ENCODE assay signal across 17 cellular contexts in the genomic region with DNA sequence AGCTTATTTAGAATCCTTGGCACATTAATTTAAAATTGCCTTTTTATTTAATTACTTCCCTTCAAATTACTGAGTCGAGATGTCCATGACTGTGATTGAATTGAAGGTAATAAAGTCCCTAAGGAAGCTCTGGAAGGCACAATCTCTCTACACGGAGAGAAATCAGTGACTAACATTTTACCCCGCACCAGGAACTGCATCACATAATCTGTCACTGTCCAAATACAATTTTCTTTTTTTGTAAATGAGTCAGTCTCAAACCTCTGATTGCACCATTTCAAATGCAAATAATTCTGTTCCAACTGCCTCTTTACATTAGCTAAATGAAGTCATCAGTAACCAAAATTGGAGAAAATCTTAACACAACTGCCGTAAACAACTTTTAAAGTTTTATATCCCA.
DNase-seq lines count a peak whose midpoint lies in the region; FAIRE-seq and TF ChIP-seq lines count a peak whose summit lies in the region.
"Had no signal": no experiment of that assay in that cellular context is flagged by ENCODE, and none has a peak within 500 bp of the region (broad histone marks: within the 10 kb centered on the region; RNA-seq: fewer than 3 reads in every experiment).

No MANE protein-coding gene starts in this region.

- H3K4me1 ChIP-seq in breast epithelium (no peaks in the 10 kb centered on the region), fibroblast of lung (ENCODE audit: control insufficient read depth, extremely low read depth, insufficient read depth, low read length) (no peaks in the 10 kb centered on the region)

- no peaks in the 10 kb centered on the region for H3K4me1 Mint-ChIP-seq in MCF 10A (ENCODE audit: insufficient read depth, unreplicated experiment)
- H3K4me1 Mint-ChIP-seq in chondrocyte (ENCODE audit: low read depth) = no peaks in the 10 kb centered on the region

- H3K9me3 ChIP-seq in breast epithelium (no peaks in the 10 kb centered on the region), fibroblast of lung (ENCODE audit: control insufficient read depth, insufficient read depth, low read depth, low read length) (no peaks in the 10 kb centered on the region)

- intact Hi-C loops in MCF 10A (cut with micrococcal nuclease) (no loop called here), breast epithelium (cut with DNase I; ENCODE audit: low total_unique reads) (no loop called here)

- H3K36me3 ChIP-seq in breast epithelium (no peaks in the 10 kb centered on the region), fibroblast of lung (ENCODE audit: control insufficient read depth, insufficient read depth, low read length) (no peaks in the 10 kb centered on the region)

- H4K20me1 ChIP-seq in fibroblast of lung (ENCODE audit: control insufficient read depth, extremely low read depth, insufficient read depth, low read length) = no peaks in the 10 kb centered on the region

- H3K27ac Mint-ChIP-seq in MCF 10A (ENCODE audit: low read depth, unreplicated experiment) = no peak overlapping the region
- no peak overlapping the region for H3K27ac Mint-ChIP-seq in chondrocyte (ENCODE audit: unreplicated experiment)

- no peak overlapping the region for H2AFZ ChIP-seq in fibroblast of lung (ENCODE audit: low read length)

- TF ChIP-seq CTCF in MCF 10A (IDR thresholded peaks at IDR 0.05; ENCODE audit: unreplicated experiment) (no peak), breast epithelium (IDR thresholded peaks at IDR 0.05) (no peak), fibroblast of lung (conservative IDR thresholded peaks at IDR 0.05 in 1 of 2, IDR thresholded peaks at IDR 0.05 in 1 of 2; ENCODE audit: low read depth in 1 of 2, low read length in 2 of 2) (no peak), chondrocyte (IDR thresholded peaks at IDR 0.05) (no peak)

- BruUV-seq in MCF 10A (replicated peaks; lab: Mats Ljungman, UMichigan) = no TSS peak

- TF ChIP-seq POLR2A in breast epithelium (IDR thresholded peaks at IDR 0.05) = no peak
- no peak for TF ChIP-seq POLR2A in GM12891 (IDR thresholded peaks at IDR 0.05; ENCODE audit: low read depth, low read length)

- POLR2A ChIA-PET in MCF 10A (lab: Yijun Ruan, JAX) = no interaction called here

- H3K27me3 Mint-ChIP-seq in MCF 10A (ENCODE audit: insufficient read depth, unreplicated experiment) = peaks cover 70% of the 10 kb centered on the region
- peaks cover 2% of the 10 kb centered on the region for H3K27me3 Mint-ChIP-seq in chondrocyte (ENCODE audit: low read depth)

- no peak overlapping the region for H3K4me2 ChIP-seq in fibroblast of lung (ENCODE audit: extremely low read depth, insufficient read depth, low read length)

- H3K27me3 ChIP-seq in breast epithelium = no peaks in the 10 kb centered on the region
- no peaks in the 10 kb centered on the region for H3K27me3 ChIP-seq in fibroblast of lung (ENCODE audit: control insufficient read depth, insufficient read depth, low read length)

- H3K9ac ChIP-seq in fibroblast of lung (ENCODE audit: insufficient read depth, low read length) = no peak overlapping the region

- H3K9me3 Mint-ChIP-seq in MCF 10A (ENCODE audit: unreplicated experiment) (no peaks in the 10 kb centered on the region), chondrocyte (ENCODE audit: low read depth) (no peaks in the 10 kb centered on the region)

- H3K4me3 ChIP-seq in breast epithelium = no peak overlapping the region
- H3K4me3 ChIP-seq in fibroblast of lung (replicated peaks in 1 of 4; ENCODE audit: control extremely low read depth in 1 of 4, insufficient read depth in 1 of 4, low read depth in 3 of 4, low read length in 4 of 4) = no peak overlapping the region
- H3K4me3 ChIP-seq: GM12878 had no signal

- H3K79me2 ChIP-seq in fibroblast of lung (ENCODE audit: control insufficient read depth, insufficient read depth, low read length) = no peaks in the 10 kb centered on the region

- H3K4me3 Mint-ChIP-seq in MCF 10A (ENCODE audit: unreplicated experiment) (no peak overlapping the region), chondrocyte (ENCODE audit: unreplicated experiment) (no peak overlapping the region)

- no peak overlapping the region for H3K27ac ChIP-seq in breast epithelium
- H3K27ac ChIP-seq in fibroblast of lung (ENCODE audit: insufficient read depth, low read length) = no peak overlapping the region
- H3K27ac ChIP-seq: C4-2B had no signal

- H3K36me3 Mint-ChIP-seq in MCF 10A (ENCODE audit: insufficient read depth, unreplicated experiment) (no peaks in the 10 kb centered on the region), chondrocyte (ENCODE audit: low read depth) (no peaks in the 10 kb centered on the region)

- DNase-seq in MCF 10A (ENCODE audit: unreplicated experiment) (peak; percentile 3), breast epithelium (ENCODE audit: low spot score in 2 of 2) (no peak), RKO (ENCODE audit: low spot score) (peak; percentile 18), fibroblast of lung (ENCODE audit: low read depth in 2 of 2) (peak; percentile 55 to 60), GM12891 (ENCODE audit: insufficient read length, low spot score) (no peak), chondrocyte (ENCODE audit: low spot score) (no peak), NCI-H2081 treated with DMSO at 0.1 percent for 48 hours (lab: John Stamatoyannopoulos, UW) (no peak), GM19239 (ENCODE audit: insufficient read length, low spot score) (no peak)
- DNase-seq: NCI-H226, NCI-H526 treated with DMSO at 0.1 percent for 48 hours, SHP77 treated with DMSO at 0.1 percent for 48 hours had no signal

- CTCF ChIA-PET in MCF 10A (lab: Yijun Ruan, JAX) = no interaction called here

- FAIRE-seq in GM12891 (lab: Jason Lieb, UNC) (no peak), GM19239 (lab: Jason Lieb, UNC) (no peak)
- FAIRE-seq: A204.1, GM12878, H1, HepG2, RCC 7860 had no signal

TF ChIP-seq in GM12891, 5 proteins besides CTCF, POLR2A, EP300 and RAD21:
- TF ChIP-seq PAX5 (IDR thresholded peaks at IDR 0.05; ENCODE audit: insufficient read depth, low read length, severe bottlenecking) (no peak), POLR2AphosphoS5 (IDR thresholded peaks at IDR 0.05; ENCODE audit: low read depth, low read length) (no peak), POU2F2 (IDR thresholded peaks at IDR 0.05; ENCODE audit: low read depth, low read length) (no peak), SPI1 (IDR thresholded peaks at IDR 0.05; ENCODE audit: low read depth, low read length) (no peak), TAF1 (IDR thresholded peaks at IDR 0.05; ENCODE audit: low read depth, low read length) (no peak)

Comparison
In these comparisons a context has a peak if more than half of its experiments do, and no peak if none do; other contexts are left out.
1. DNase-seq: peak in MCF 10A (single experiment), RKO (single experiment) and fibroblast of lung (2 of 2); none in breast epithelium (0 of 2), GM12891 (single experiment), chondrocyte (single experiment), NCI-H2081 treated with DMSO at 0.1 percent for 48 hours (single experiment) and GM19239 (single experiment).